In genomic region chr13:46101002-46101401, GRCh38 we compare ENCODE assay signal across 1 cellular context.
TF ChIP-seq lines count a peak whose summit lies in the region.

No MANE protein-coding gene starts in this region.

TF ChIP-seq in GM12878, 131 proteins besides CTCF, POLR2A, EP300 and RAD21 (continued from another document):
- TF ChIP-seq ZBTB4 (CRISPR knock-in tag; IDR thresholded peaks at IDR 0.05) (no peak), DPF2 (IDR thresholded peaks at IDR 0.05) (no peak), LARP7 (IDR thresholded peaks at IDR 0.05) (no peak), HCFC1 (IDR thresholded peaks at IDR 0.05; ENCODE audit: low read length) (no peak)
TF ChIP-seq in GM12878: peak in this region for 0.
